In genomic region chr7:55308186-55308929, GRCh38 we compare ENCODE assay signal across 1 cellular context.
TF ChIP-seq lines count a peak whose summit lies in the region.

No MANE protein-coding gene starts in this region.

TF ChIP-seq in SK-N-SH, 30 proteins besides CTCF, POLR2A, EP300 and RAD21 (continued from another document):
- peak; percentile 88 for TF ChIP-seq PBX3 (IDR thresholded peaks at IDR 0.05)
- no peak for TF ChIP-seq RFX5 (IDR thresholded peaks at IDR 0.05; ENCODE audit: low read length)
- TF ChIP-seq USF1 (IDR thresholded peaks at IDR 0.05; ENCODE audit: borderline replicate concordance, low read depth): no peak
- TF ChIP-seq TAF1 (IDR thresholded peaks at IDR 0.05; ENCODE audit: borderline replicate concordance, low read depth, low read length): no peak
- TF ChIP-seq MAX (IDR thresholded peaks at IDR 0.05; ENCODE audit: low read depth): peak; percentile 56; the same call in 1 of the 2 replicates
- TF ChIP-seq CHD2 (IDR thresholded peaks at IDR 0.05; ENCODE audit: low read length, partially characterized antibody): no peak
- no peak for TF ChIP-seq SMC3 (IDR thresholded peaks at IDR 0.05; ENCODE audit: low read depth, low read length)
- TF ChIP-seq ZBTB33 (IDR thresholded peaks at IDR 0.05; ENCODE audit: borderline replicate concordance, low read depth): peak; percentile 82; the same call in 1 of the 2 replicates
- TF ChIP-seq JUND (IDR thresholded peaks at IDR 0.05): peak; percentile 94
- peak; percentile 98 for TF ChIP-seq TCF12 (IDR thresholded peaks at IDR 0.05)
- peak; percentile 84; the same call in 1 of the 2 replicates for TF ChIP-seq FOSL2 (IDR thresholded peaks at IDR 0.05; ENCODE audit: borderline replicate concordance, low read depth)
- TF ChIP-seq EZH2phosphoT487 (IDR thresholded peaks at IDR 0.05; ENCODE audit: borderline replicate concordance, low read depth): no peak
- TF ChIP-seq TEAD4 (IDR thresholded peaks at IDR 0.05; ENCODE audit: borderline replicate concordance, insufficient read depth): peak; percentile 99
- TF ChIP-seq MEF2A (IDR thresholded peaks at IDR 0.05; ENCODE audit: borderline replicate concordance, low read depth): peak; percentile 60; the same call in 1 of the 2 replicates
- no peak for TF ChIP-seq SIN3A (IDR thresholded peaks at IDR 0.05; ENCODE audit: borderline replicate concordance, low read depth, low read length)
